Comparison of ENCODE assay signal across 8 cellular contexts in genomic region chr17:61837175-61838051, GRCh38. TPM values are rescaled to one million over a fixed set of nuclear protein-coding genes. Genes with fewer than 3 reads are reported as not detected.
DNase-seq lines count a peak whose midpoint lies in the region; ATAC-seq and TF ChIP-seq lines count a peak whose summit lies in the region.

No MANE protein-coding gene starts in this region.

- no peak overlapping the region for H3K4me3 ChIP-seq in right lobe of liver

- H3K9me3 ChIP-seq in right lobe of liver, result no peaks in the 10 kb centered on the region

- H3K27me3 ChIP-seq in right lobe of liver, result no peaks in the 10 kb centered on the region

- ATAC-seq in right lobe of liver, result peak; percentile 74 to 80 (median 78)
- no peak for ATAC-seq in GM19324 (IDR thresholded peaks at IDR 0.05; ENCODE audit: low FRiP score, unreplicated experiment)

- H3K36me3 ChIP-seq in right lobe of liver, result no peaks in the 10 kb centered on the region

- intact Hi-C loops in right lobe of liver (cut with DNase I), result loop anchor here in 1 of 2 donors (10.0 kb wide), 1 partner anchor 423 kb away; no protein-coding TSS in a partner anchor

- TF ChIP-seq POLR2A in right lobe of liver (IDR thresholded peaks at IDR 0.05), result no peak

- no peak overlapping the region for H3K27ac ChIP-seq in right lobe of liver

- DNase-seq in 8988T (peak; percentile 14), GM10266 (ENCODE audit: extremely low spot score) (peak; percentile 20), NCI-H1694 treated with DMSO at 0.1 percent for 48 hours (lab: John Stamatoyannopoulos, UW) (peak; percentile 46), UCSD-AML1 (lab: John Stamatoyannopoulos, UW; ENCODE audit: unreplicated experiment) (peak; percentile 43), cerebellum (ENCODE audit: low spot score) (peak; percentile 16), right lobe of liver (peak in 2 of 3 donors; percentile 52 to 58)
- DNase-seq in stimulated activated CD8-positive, alpha-beta memory T cell treated with anti-CD3 and anti-CD28 coated beads, Interleukin-15, amount 100 ng/mL, for 48 hours (ENCODE audit: low read depth in 2 of 2), result peak; percentile 2

- no peaks in the 10 kb centered on the region for H3K4me1 ChIP-seq in right lobe of liver

- TF ChIP-seq CTCF in GM10266 (IDR thresholded peaks at IDR 0.05; ENCODE audit: control insufficient read depth, insufficient read depth, low read depth, missing control alignments) (peak; percentile 77), right lobe of liver (IDR thresholded peaks at IDR 0.05) (peak; percentile 63 to 86 (median 80))

- WGBS in right lobe of liver (ENCODE audit: insufficient coverage, low coverage, low lambda C conversion rate, missing lambda C conversion rate), result 44% methylated on average over 4 of the region's 4 CpGs

RNA-seq across cellular contexts. Expression of gene BRIP1, which starts 25.9 kb away (rescaled TPM):
- total RNA-seq in cerebellum (16.0 TPM), right lobe of liver (1 to 10 TPM; 1.0 to 1.6 (median 1.1) TPM)

Comparison
In these comparisons a context has a peak if more than half of its experiments do, and no peak if none do; other contexts are left out.
1. DNase-seq: peak in every context shown above with its lines; median percentile 55 in right lobe of liver; 46 in NCI-H1694 treated with DMSO at 0.1 percent for 48 hours; 43 in UCSD-AML1; 20 in GM10266; 16 in cerebellum; 14 in 8988T; 2 in stimulated activated CD8-positive, alpha-beta memory T cell treated with anti-CD3 and anti-CD28 coated beads, Interleukin-15, amount 100 ng/mL, for 48 hours.